ENCODE assay signal across 17 cellular contexts in genomic region chr3:86814321-86814720, GRCh38.
DNase-seq lines count a peak whose midpoint lies in the region; ATAC-seq and TF ChIP-seq lines count a peak whose summit lies in the region.
"Had no signal": no experiment of that assay in that cellular context is flagged by ENCODE, and none has a peak within 500 bp of the region (broad histone marks: within the 10 kb centered on the region; RNA-seq: fewer than 3 reads in every experiment).

No MANE protein-coding gene starts in this region.

- H4K20me1 ChIP-seq in IMR-90 (ENCODE audit: insufficient read depth, low read length), result no peaks in the 10 kb centered on the region
- H4K20me1 ChIP-seq: BLaER1 had no signal

- no peak overlapping the region for H2BK5ac ChIP-seq in IMR-90 (ENCODE audit: low read depth, low read length, poor library complexity, severe bottlenecking)

- DNase-seq in IMR-90, result no peak
- DNase-seq in foreskin melanocyte, result peak; percentile 94
- peak; percentile 23 for DNase-seq in middle frontal gyrus (ENCODE audit: extremely low spot score, low spot score)
- DNase-seq in superior temporal gyrus (ENCODE audit: extremely low spot score), result peak; percentile 83
- DNase-seq: CD8-positive, alpha-beta memory T cell; DMS 273 treated with DMSO at 0.1 percent for 48 hours; GM23248; KBM-7; NCI-H146; NCI-H2227 treated with DMSO at 0.1 percent for 48 hours; NCI-H526 treated with DMSO at 0.1 percent for 48 hours; SHP77 had no signal

- H2AK5ac ChIP-seq in IMR-90 (ENCODE audit: low read depth, low read length), result no peak overlapping the region

- no peak overlapping the region for H3K56ac ChIP-seq in IMR-90 (ENCODE audit: extremely low read depth, insufficient read depth, low read length)

- no peak for TF ChIP-seq CTCF in IMR-90 (conservative IDR thresholded peaks at IDR 0.05; ENCODE audit: low read depth, low read length)

- H3K27ac ChIP-seq in IMR-90 (ENCODE audit: insufficient read depth, low read length), result no peak overlapping the region
- H3K27ac ChIP-seq: BLaER1, GM23248 had no signal

- BruUV-seq in IMR-90 (replicated peaks; lab: Mats Ljungman, UMichigan), result no TSS peak

- WGBS in IMR-90 (ENCODE audit: extremely low coverage in 2 of 2, insufficient read length in 1 of 2), 2 experiments, result no CpG with 5 or more reads among the region's 4 CpGs

- H3K23ac ChIP-seq in IMR-90 (ENCODE audit: low read depth, low read length), result no peak overlapping the region

- H3K27me3 ChIP-seq in IMR-90 (ENCODE audit: control insufficient read depth, insufficient read depth, low read length), result no peaks in the 10 kb centered on the region
- H3K27me3 ChIP-seq: BLaER1 had no signal

- H2BK120ac ChIP-seq in IMR-90 (ENCODE audit: low read depth, low read length), result peak overlapping the region; percentile 35; the same call in 1 of the 2 replicates

- H4K5ac ChIP-seq in IMR-90 (ENCODE audit: low read depth, low read length), result no peak overlapping the region; the same call in 1 of the 2 replicates

- intact Hi-C loops in IMR-90 (cut with micrococcal nuclease), result no loop called here

- H3K9me3 ChIP-seq in IMR-90 (ENCODE audit: control insufficient read depth, insufficient read depth, low read length), result no peaks in the 10 kb centered on the region
- H3K9me3 ChIP-seq: BLaER1 had no signal

- no peak for TF ChIP-seq POLR2A in IMR-90 (IDR thresholded peaks at IDR 0.05; ENCODE audit: low read depth, low read length)

- POLR2A ChIA-PET in IMR-90 (lab: Charles Lee; ENCODE audit: unreplicated experiment), result no interaction called here

- H3K14ac ChIP-seq in IMR-90 (replicated peaks; ENCODE audit: low read depth, low read length), result no peak overlapping the region

- no peak overlapping the region for H3K4ac ChIP-seq in IMR-90 (ENCODE audit: low read depth, low read length)

- H3K79me1 ChIP-seq in IMR-90 (ENCODE audit: low read depth in 1 of 2, low read length in 2 of 2), result no peaks in the 10 kb centered on the region

- no peak overlapping the region for H2BK20ac ChIP-seq in IMR-90 (ENCODE audit: low read depth, low read length)

- no peak overlapping the region for H2BK15ac ChIP-seq in IMR-90 (ENCODE audit: low read depth, low read length)

- ATAC-seq in IMR-90 (ENCODE audit: low read depth) (0 out of 2 replicates have a peak, but pooled peaks have one; percentile 17), GM18907 (IDR thresholded peaks at IDR 0.05; ENCODE audit: unreplicated experiment) (no peak), HG03571 (IDR thresholded peaks at IDR 0.05; ENCODE audit: unreplicated experiment) (no peak), GM19397 (IDR thresholded peaks at IDR 0.05; ENCODE audit: unreplicated experiment) (no peak), SK-N-SH treated with all-trans-retinoic acid at 6 μM for 48 hours (no peak)

- no peaks in the 10 kb centered on the region for H3K36me3 ChIP-seq in IMR-90 (ENCODE audit: control insufficient read depth, insufficient read depth, low read length)
- H3K36me3 ChIP-seq: BLaER1 had no signal

- H4K8ac ChIP-seq in IMR-90 (ENCODE audit: low read depth in 2 of 2, low read length in 2 of 2), result no peak overlapping the region

- H3K4me3 ChIP-seq in IMR-90 (ENCODE audit: insufficient read depth, low read depth, low read length), result no peak overlapping the region
- H3K4me3 ChIP-seq: BLaER1, GM23248 had no signal

- no peak overlapping the region for H3K4me2 ChIP-seq in IMR-90 (ENCODE audit: low read depth, low read length)
- H3K4me2 ChIP-seq: BLaER1 had no signal

- dilution Hi-C loops in IMR-90 (cut with HindIII; ENCODE audit: low sequenced_read_pairs, unreplicated experiment), result no loop called here

- H3K18ac ChIP-seq in IMR-90 (ENCODE audit: low read depth, low read length), result peak overlapping the region; percentile 76; the same call in 1 of the 2 replicates

- H3K9ac ChIP-seq in IMR-90 (ENCODE audit: low read depth, low read length), result no peak overlapping the region
- H3K9ac ChIP-seq: BLaER1, GM23248 had no signal

- H3K9me1 ChIP-seq in IMR-90 (ENCODE audit: insufficient read depth, low read length), result 0 out of 2 replicates have a peak, but pooled peaks cover 3% of the 10 kb centered on the region

- H2AK9ac ChIP-seq in IMR-90 (replicated peaks; ENCODE audit: low read depth, low read length, poor library complexity), result no peak overlapping the region

- H4K91ac ChIP-seq in IMR-90 (ENCODE audit: insufficient read depth, low read depth, low read length), result no peak overlapping the region

- CTCF ChIA-PET in IMR-90 (lab: Yijun Ruan, JAX), result interaction anchor here (1.2 kb wide), 1 partner anchor 9 kb away, joined by 3 read pairs; no protein-coding TSS in a partner anchor

- no peak overlapping the region for H2AFZ ChIP-seq in IMR-90 (replicated peaks; ENCODE audit: low read length, poor library complexity)
- H2AFZ ChIP-seq: GM23248 had no signal

- in situ Hi-C loops in IMR-90 (cut with MboI; ENCODE audit: low sequenced_read_pairs), result no loop called here

- TF ChIP-seq RAD21 in IMR-90 (IDR thresholded peaks at IDR 0.05; ENCODE audit: low read length), result no peak

- H3K4me1 ChIP-seq in IMR-90 (ENCODE audit: control insufficient read depth, insufficient read depth, low read length), result peaks cover 4% of the 10 kb centered on the region
- H3K4me1 ChIP-seq: BLaER1 had no signal

TF ChIP-seq in IMR-90, 13 proteins besides CTCF, POLR2A, EP300 and RAD21 (continues in another document):
- no peak for TF ChIP-seq SMC3 (IDR thresholded peaks at IDR 0.05; ENCODE audit: low read depth, low read length)
- no peak for TF ChIP-seq BHLHE40 (IDR thresholded peaks at IDR 0.05; ENCODE audit: low read depth, low read length)
- no peak for TF ChIP-seq NFE2L2 (IDR thresholded peaks at IDR 0.05; ENCODE audit: low read depth, low read length)
- no peak for TF ChIP-seq RCOR1 (IDR thresholded peaks at IDR 0.05; ENCODE audit: insufficient replicate concordance, low read length)
- no peak for TF ChIP-seq CHD1 (IDR thresholded peaks at IDR 0.05; ENCODE audit: low read depth, low read length)
- no peak for TF ChIP-seq MAZ (IDR thresholded peaks at IDR 0.05; ENCODE audit: borderline replicate concordance, low read depth, low read length)
- no peak for TF ChIP-seq FOS (IDR thresholded peaks at IDR 0.05; ENCODE audit: low read depth, low read length)
- TF ChIP-seq RFX5 (IDR thresholded peaks at IDR 0.05; ENCODE audit: low read depth, low read length), result no peak
- TF ChIP-seq USF2 (IDR thresholded peaks at IDR 0.05; ENCODE audit: low read depth, low read length), result no peak
- no peak for TF ChIP-seq MAFK (IDR thresholded peaks at IDR 0.05; ENCODE audit: low read depth, low read length)
- no peak for TF ChIP-seq MXI1 (IDR thresholded peaks at IDR 0.05; ENCODE audit: borderline replicate concordance, low read depth, low read length)
- TF ChIP-seq, protein P1, sequence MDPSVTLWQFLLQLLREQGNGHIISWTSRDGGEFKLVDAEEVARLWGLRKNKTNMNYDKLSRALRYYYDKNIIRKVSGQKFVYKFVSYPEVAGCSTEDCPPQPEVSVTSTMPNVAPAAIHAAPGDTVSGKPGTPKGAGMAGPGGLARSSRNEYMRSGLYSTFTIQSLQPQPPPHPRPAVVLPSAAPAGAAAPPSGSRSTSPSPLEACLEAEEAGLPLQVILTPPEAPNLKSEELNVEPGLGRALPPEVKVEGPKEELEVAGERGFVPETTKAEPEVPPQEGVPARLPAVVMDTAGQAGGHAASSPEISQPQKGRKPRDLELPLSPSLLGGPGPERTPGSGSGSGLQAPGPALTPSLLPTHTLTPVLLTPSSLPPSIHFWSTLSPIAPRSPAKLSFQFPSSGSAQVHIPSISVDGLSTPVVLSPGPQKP (IDR thresholded peaks at IDR 0.05; ENCODE audit: borderline replicate concordance, low read depth, low read length), result no peak

TF ChIP-seq in SK-N-SH treated with all-trans-retinoic acid at 6 μM for 48 hours, 23 proteins besides CTCF, POLR2A, EP300 and RAD21 (continues in another document):
- TF ChIP-seq, protein P2, sequence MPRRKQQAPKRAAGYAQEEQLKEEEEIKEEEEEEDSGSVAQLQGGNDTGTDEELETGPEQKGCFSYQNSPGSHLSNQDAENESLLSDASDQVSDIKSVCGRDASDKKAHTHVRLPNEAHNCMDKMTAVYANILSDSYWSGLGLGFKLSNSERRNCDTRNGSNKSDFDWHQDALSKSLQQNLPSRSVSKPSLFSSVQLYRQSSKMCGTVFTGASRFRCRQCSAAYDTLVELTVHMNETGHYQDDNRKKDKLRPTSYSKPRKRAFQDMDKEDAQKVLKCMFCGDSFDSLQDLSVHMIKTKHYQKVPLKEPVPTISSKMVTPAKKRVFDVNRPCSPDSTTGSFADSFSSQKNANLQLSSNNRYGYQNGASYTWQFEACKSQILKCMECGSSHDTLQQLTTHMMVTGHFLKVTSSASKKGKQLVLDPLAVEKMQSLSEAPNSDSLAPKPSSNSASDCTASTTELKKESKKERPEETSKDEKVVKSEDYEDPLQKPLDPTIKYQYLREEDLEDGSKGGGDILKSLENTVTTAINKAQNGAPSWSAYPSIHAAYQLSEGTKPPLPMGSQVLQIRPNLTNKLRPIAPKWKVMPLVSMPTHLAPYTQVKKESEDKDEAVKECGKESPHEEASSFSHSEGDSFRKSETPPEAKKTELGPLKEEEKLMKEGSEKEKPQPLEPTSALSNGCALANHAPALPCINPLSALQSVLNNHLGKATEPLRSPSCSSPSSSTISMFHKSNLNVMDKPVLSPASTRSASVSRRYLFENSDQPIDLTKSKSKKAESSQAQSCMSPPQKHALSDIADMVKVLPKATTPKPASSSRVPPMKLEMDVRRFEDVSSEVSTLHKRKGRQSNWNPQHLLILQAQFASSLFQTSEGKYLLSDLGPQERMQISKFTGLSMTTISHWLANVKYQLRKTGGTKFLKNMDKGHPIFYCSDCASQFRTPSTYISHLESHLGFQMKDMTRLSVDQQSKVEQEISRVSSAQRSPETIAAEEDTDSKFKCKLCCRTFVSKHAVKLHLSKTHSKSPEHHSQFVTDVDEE (CRISPR knock-in tag; IDR thresholded peaks at IDR 0.05), result no peak
- no peak for TF ChIP-seq ZFP3 (CRISPR knock-in tag; IDR thresholded peaks at IDR 0.05)
- TF ChIP-seq TOX (CRISPR knock-in tag; IDR thresholded peaks at IDR 0.05; ENCODE audit: borderline replicate concordance), result no peak
- TF ChIP-seq, protein P3, sequence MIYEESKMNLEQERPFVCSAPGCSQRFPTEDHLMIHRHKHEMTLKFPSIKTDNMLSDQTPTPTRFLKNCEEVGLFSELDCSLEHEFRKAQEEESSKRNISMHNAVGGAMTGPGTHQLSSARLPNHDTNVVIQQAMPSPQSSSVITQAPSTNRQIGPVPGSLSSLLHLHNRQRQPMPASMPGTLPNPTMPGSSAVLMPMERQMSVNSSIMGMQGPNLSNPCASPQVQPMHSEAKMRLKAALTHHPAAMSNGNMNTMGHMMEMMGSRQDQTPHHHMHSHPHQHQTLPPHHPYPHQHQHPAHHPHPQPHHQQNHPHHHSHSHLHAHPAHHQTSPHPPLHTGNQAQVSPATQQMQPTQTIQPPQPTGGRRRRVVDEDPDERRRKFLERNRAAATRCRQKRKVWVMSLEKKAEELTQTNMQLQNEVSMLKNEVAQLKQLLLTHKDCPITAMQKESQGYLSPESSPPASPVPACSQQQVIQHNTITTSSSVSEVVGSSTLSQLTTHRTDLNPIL (CRISPR knock-in tag; IDR thresholded peaks at IDR 0.05; ENCODE audit: low read depth), result no peak
- TF ChIP-seq GLIS3 (CRISPR knock-in tag; IDR thresholded peaks at IDR 0.05), result no peak
